Comparison of ENCODE assay signal across 16 cellular contexts in the genomic region with DNA sequence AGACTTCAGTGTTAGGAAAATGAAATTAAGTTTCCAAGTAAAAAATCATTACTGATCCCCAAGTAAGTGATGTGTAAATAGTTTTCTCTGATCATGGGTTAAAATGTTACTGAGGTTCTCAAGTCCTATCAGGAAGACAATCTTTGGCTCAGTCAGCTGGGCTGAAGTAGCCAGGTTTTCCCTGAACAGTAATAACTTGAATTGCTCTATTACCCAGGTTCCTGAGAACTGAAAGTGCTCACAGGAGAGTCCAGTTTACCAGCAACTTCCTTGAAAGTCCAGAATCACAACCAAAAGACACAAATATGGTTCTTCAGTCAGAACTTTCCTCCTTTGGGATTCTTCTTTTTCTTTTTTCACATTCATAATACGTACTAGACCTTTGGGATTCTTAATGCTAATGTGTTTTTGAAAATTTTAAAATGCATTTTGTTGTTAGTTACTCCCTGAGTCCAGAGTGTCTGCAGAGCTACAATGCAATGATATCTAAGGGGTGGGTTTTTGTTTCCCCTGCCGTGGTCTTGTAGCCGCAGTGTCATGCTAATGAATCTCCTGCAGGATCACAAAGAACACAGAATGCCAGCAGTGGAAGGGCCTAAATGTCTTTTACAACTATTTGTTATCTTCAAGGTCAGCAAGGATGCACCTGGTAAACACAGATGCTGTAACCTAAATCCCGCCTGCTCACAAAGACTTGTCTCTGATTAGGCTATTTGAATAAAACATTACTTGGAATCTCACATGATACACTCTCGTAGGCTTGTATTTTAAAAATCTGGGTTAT.
"Had no signal": no experiment of that assay in that cellular context is flagged by ENCODE, and none has a peak within 500 bp of the region (broad histone marks: within the 10 kb centered on the region; RNA-seq: fewer than 3 reads in every experiment).

No MANE protein-coding gene starts in this region.

- H3K27me3 ChIP-seq: body of pancreas, vagina had no signal

- ATAC-seq: activated CD4-positive, CD25-positive, alpha-beta regulatory T cell treated with anti-CD3 and anti-CD28 coated beads, Interleukin-2, amount 50 U/mL, for 24 hours; activated CD8-positive, alpha-beta T cell treated with anti-CD3 and anti-CD28 coated beads, Interleukin-2, amount 10 ng/mL, durations not matched to agents 7 days and 5 days; body of pancreas; left lobe of liver; stimulated activated naive CD8-positive, alpha-beta T cell treated with anti-CD3 and anti-CD28 coated beads, Interleukin-15, Interleukin-2, amounts not matched to agents 100 U/mL and 50 U/mL, for 24 hours had no signal

- H3K36me3 ChIP-seq: vagina had no signal

- H3K27ac ChIP-seq: body of pancreas, vagina had no signal

- DNase-seq: activated CD4-positive, alpha-beta T cell treated with anti-CD3 and anti-CD28 coated beads, Interleukin-2, amount 10 ng/mL, durations not matched to agents 7 days and 5 days; activated CD8-positive, alpha-beta T cell treated with anti-CD3 and anti-CD28 coated beads, Interleukin-2, amount 10 ng/mL, durations not matched to agents 7 days and 5 days; activated naive CD4-positive, alpha-beta T cell treated with anti-CD3 and anti-CD28 coated beads for 36 hours; activated T-cell treated with anti-CD3 and anti-CD28 coated beads, Interleukin-2, amount 50 U/mL, for 24 hours; body of pancreas; dermis blood vessel endothelial cell; effector memory CD4-positive, alpha-beta T cell; hypothalamus; islet precursor cell; midbrain; stimulated activated naive CD8-positive, alpha-beta T cell treated with anti-CD3 and anti-CD28 coated beads, Interleukin-15, Interleukin-2, amounts not matched to agents 100 U/mL and 50 U/mL, for 24 hours; substantia nigra; trophoblast cell had no signal

- H3K4me3 ChIP-seq: body of pancreas, vagina had no signal

- H3K9me3 ChIP-seq: body of pancreas, vagina had no signal

- H3K4me1 ChIP-seq: vagina had no signal
